In the genomic region with DNA sequence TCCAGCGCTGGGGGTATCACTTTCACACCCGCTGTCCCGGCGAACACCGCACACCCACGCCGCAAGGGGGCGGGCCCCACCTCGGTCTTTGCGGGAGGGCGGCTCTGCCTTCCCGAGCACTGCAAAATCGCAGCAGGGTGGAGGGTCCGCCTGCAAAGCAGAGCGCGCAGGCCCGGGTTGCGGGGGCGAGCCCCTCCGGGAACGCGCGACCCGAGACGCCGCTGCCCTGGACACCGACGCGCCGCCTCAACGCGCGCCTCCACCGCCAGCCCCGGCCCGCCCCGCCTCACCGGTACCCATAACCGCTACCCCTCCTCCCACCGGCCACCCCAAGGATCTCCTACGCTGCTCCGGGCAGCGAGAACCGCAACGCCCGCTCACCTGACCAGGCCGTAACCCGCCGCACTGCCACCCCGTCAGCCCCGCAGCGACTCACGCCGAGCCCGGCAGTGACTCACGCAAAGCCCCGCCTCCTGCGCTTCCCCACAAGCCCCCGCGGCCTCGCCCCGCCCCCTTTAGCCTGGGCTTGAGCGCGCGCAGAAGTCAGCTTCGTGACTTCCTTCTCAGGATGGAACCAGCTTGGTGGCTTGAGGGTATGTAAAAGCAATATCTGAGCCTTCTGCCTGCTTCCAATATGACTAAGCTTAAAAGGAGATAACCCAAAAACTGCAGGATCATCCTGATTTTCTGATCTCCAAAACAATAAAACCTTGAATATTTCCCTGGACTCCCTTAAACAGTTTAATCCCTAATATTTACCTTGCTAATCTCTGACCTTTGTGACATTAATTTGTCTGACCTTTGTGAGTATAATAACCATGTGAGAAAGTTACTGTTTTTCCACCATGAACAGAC, we compare ENCODE assay signal across 8 cellular contexts. TPM values are rescaled to one million over a fixed set of nuclear protein-coding genes. Genes with fewer than 3 reads are reported as not detected.
DNase-seq lines count a peak whose midpoint lies in the region; ATAC-seq and TF ChIP-seq lines count a peak whose summit lies in the region.

Gene RPAP3, minus strand, starts transcription at position 460 of the 855 bp plus-strand sequence. CDS start 3,190 bp downstream, outside the sequence.

- DNase-seq in NCI-H1436 treated with DMSO at 0.1 percent for 48 hours (lab: John Stamatoyannopoulos, UW): peak; percentile 20
- peak; percentile 84 for DNase-seq in amniotic stem cell (lab: John Stamatoyannopoulos, UW)
- DNase-seq in left cardiac atrium: peak; percentile 98
- DNase-seq in posterior vena cava (ENCODE audit: low spot score): peak; percentile 99
- peak; percentile 99 for DNase-seq in upper lobe of right lung

- peaks cover 7% of the 10 kb centered on the region for H3K36me3 ChIP-seq in upper lobe of right lung

- TF ChIP-seq CTCF in GM12875 (IDR thresholded peaks at IDR 0.05; ENCODE audit: borderline replicate concordance, insufficient read depth, low read depth, low read length) (peak; percentile 76), upper lobe of right lung (IDR thresholded peaks at IDR 0.05) (peak; percentile 71)

- peak; percentile 72 for ATAC-seq in HG02840 (IDR thresholded peaks at IDR 0.05; ENCODE audit: low FRiP score, unreplicated experiment)
- peak; percentile 99 for ATAC-seq in left cardiac atrium
- peak; percentile 99 for ATAC-seq in upper lobe of right lung

- peak within 1 kb of the TSS; percentile 92 for H3K4me3 ChIP-seq in GM12875 (ENCODE audit: low read depth, low read length)
- H3K4me3 ChIP-seq in upper lobe of right lung: peak within 1 kb of the TSS; percentile 90

- no peaks in the 10 kb centered on the region for H3K9me3 ChIP-seq in upper lobe of right lung

- peak within 1 kb of the TSS; percentile 89 for H3K27ac ChIP-seq in upper lobe of right lung

- H3K4me1 ChIP-seq in upper lobe of right lung: peaks cover 35% of the 10 kb centered on the region

- intact Hi-C loops in T-helper 1 cell treated with Interleukin-12 subunit alpha and Interleukin-12 subunit beta and Interleukin-4 antibody, amounts not matched to agents 30 ng/mL and 1 ng/mL, for 36 hours (cut with micrococcal nuclease): loop anchor here (1.0 to 5.0 kb wide), 21 partner anchors 10 to 1715 kb away; partner anchors contain the start of genes ASB8, CCNT1, KANSL2 and SCAF11
- intact Hi-C loops in left cardiac atrium (cut with DNase I) (no loop called here), posterior vena cava (cut with DNase I) (no loop called here), upper lobe of right lung (cut with DNase I) (no loop called here)

- H3K27me3 ChIP-seq in upper lobe of right lung: no peaks in the 10 kb centered on the region

RNA-seq across cellular contexts. Expression of gene RPAP3, which starts in this region (rescaled TPM):
- total RNA-seq in T-helper 1 cell treated with Interleukin-12 subunit alpha and Interleukin-12 subunit beta and Interleukin-4 antibody, amounts not matched to agents 30 ng/mL and 1 ng/mL, for 36 hours: 44.3 and 44.8 TPM in 2 replicates
- total RNA-seq in left cardiac atrium (10 to 100 TPM; 22.7 to 22.8 TPM), posterior vena cava (10 to 100 TPM; 23.2 to 24.0 TPM), upper lobe of right lung (19.9 TPM)

Comparison
In these comparisons a context has a peak if more than half of its experiments do, and no peak if none do; other contexts are left out.
1. Peak in every context shown above with its lines: DNase-seq, ATAC-seq, H3K4me3 ChIP-seq and H3K27ac ChIP-seq.
2. DNase-seq: peak in every context shown above with its lines; median percentile 99 in posterior vena cava; 99 in upper lobe of right lung; 98 in left cardiac atrium; 84 in amniotic stem cell; 20 in NCI-H1436 treated with DMSO at 0.1 percent for 48 hours.